ENCODE assay signal across 1 cellular context in genomic region chr3:61821823-61822251, GRCh38.
TF ChIP-seq lines count a peak whose summit lies in the region.

No MANE protein-coding gene starts in this region.

TF ChIP-seq in HEK293, 187 proteins besides CTCF, POLR2A, EP300 and RAD21 (continued from another document and continues in another):
- TF ChIP-seq PATZ1 (tag by site-specific recombination; IDR thresholded peaks at IDR 0.05) (peak; percentile 50; the same call in 1 of the 2 replicates), ZNF26 (tag by site-specific recombination; IDR thresholded peaks at IDR 0.05) (no peak), ZNF23 (tag by site-specific recombination; IDR thresholded peaks at IDR 0.05; ENCODE audit: borderline replicate concordance) (no peak), ZNF24 (tag by site-specific recombination; IDR thresholded peaks at IDR 0.05) (peak; percentile 88), GFI1B (tag by site-specific recombination; IDR thresholded peaks at IDR 0.05) (peak; percentile 44; the same call in 1 of the 2 replicates), ZNF221 (tag by site-specific recombination; IDR thresholded peaks at IDR 0.05; ENCODE audit: borderline replicate concordance) (no peak), ZSCAN5A (tag by site-specific recombination; IDR thresholded peaks at IDR 0.05) (peak; percentile 89), KLF9 (tag by site-specific recombination; IDR thresholded peaks at IDR 0.05; ENCODE audit: low read depth) (peak; percentile 54; the same call in 1 of the 2 replicates), ZNF660 (tag by site-specific recombination; IDR thresholded peaks at IDR 0.05) (peak; percentile 16; the same call in 1 of the 2 replicates), ZNF785 (tag by site-specific recombination; IDR thresholded peaks at IDR 0.05) (no peak), ZSCAN23 (tag by site-specific recombination; IDR thresholded peaks at IDR 0.05) (peak; percentile 91), OSR2 (tag by site-specific recombination; IDR thresholded peaks at IDR 0.05) (peak; percentile 99), ZBTB44 (tag by site-specific recombination; IDR thresholded peaks at IDR 0.05) (peak; percentile 100), ZNF76 (tag by site-specific recombination; IDR thresholded peaks at IDR 0.05; ENCODE audit: borderline replicate concordance, low read depth) (no peak; the same call in 1 of the 2 replicates), ZNF138 (tag by site-specific recombination; IDR thresholded peaks at IDR 0.05; ENCODE audit: borderline replicate concordance) (no peak), BCL11B (tag by site-specific recombination; IDR thresholded peaks at IDR 0.05; ENCODE audit: low read depth) (peak; percentile 94), TRIM28 (IDR thresholded peaks at IDR 0.05; ENCODE audit: borderline replicate concordance, low read length) (peak; percentile 88), ZNF548 (tag by site-specific recombination; IDR thresholded peaks at IDR 0.05) (no peak), TCF7L2 (IDR thresholded peaks at IDR 0.05; ENCODE audit: borderline replicate concordance, low read depth, low read length) (no peak), PRDM1 (tag by site-specific recombination; IDR thresholded peaks at IDR 0.05) (peak; percentile 57; the same call in 1 of the 2 replicates), ZNF362 (tag by site-specific recombination; IDR thresholded peaks at IDR 0.05) (no peak), ZNF623 (tag by site-specific recombination; IDR thresholded peaks at IDR 0.05) (peak; percentile 30; the same call in 1 of the 2 replicates), ZNF626 (tag by site-specific recombination; IDR thresholded peaks at IDR 0.05) (peak; percentile 85; the same call in 1 of the 2 replicates), ZNF146 (tag by site-specific recombination; IDR thresholded peaks at IDR 0.05) (peak; percentile 92), ZNF248 (tag by site-specific recombination; IDR thresholded peaks at IDR 0.05) (no peak), ZNF704 (tag by site-specific recombination; IDR thresholded peaks at IDR 0.05) (no peak), ZNF157 (tag by site-specific recombination; IDR thresholded peaks at IDR 0.05) (no peak), KLF1 (tag by site-specific recombination; IDR thresholded peaks at IDR 0.05) (no peak), ZNF121 (tag by site-specific recombination; IDR thresholded peaks at IDR 0.05) (peak; percentile 71), ZNF433 (tag by site-specific recombination; IDR thresholded peaks at IDR 0.05; ENCODE audit: low read depth) (no peak), ZNF155 (tag by site-specific recombination; IDR thresholded peaks at IDR 0.05) (no peak), ZNF19 (tag by site-specific recombination; IDR thresholded peaks at IDR 0.05; ENCODE audit: low read depth) (no peak), ZNF629 (tag by site-specific recombination; IDR thresholded peaks at IDR 0.05) (peak; percentile 98), ZNF274 (IDR thresholded peaks at IDR 0.05; ENCODE audit: low read length) (no peak), ZNF274 (tag by site-specific recombination; IDR thresholded peaks at IDR 0.05; ENCODE audit: borderline replicate concordance) (no peak), WT1 (tag by site-specific recombination; IDR thresholded peaks at IDR 0.05) (peak; percentile 92), MZF1 (tag by site-specific recombination; IDR thresholded peaks at IDR 0.05; ENCODE audit: borderline replicate concordance) (peak; percentile 75; the same call in 1 of the 2 replicates), ZSCAN30 (tag by site-specific recombination; IDR thresholded peaks at IDR 0.05) (peak; percentile 99), ZNF112 (tag by site-specific recombination; IDR thresholded peaks at IDR 0.05) (no peak), ZBTB21 (tag by site-specific recombination; IDR thresholded peaks at IDR 0.05) (peak; percentile 84), ZNF140 (tag by site-specific recombination; IDR thresholded peaks at IDR 0.05) (no peak), KLF8 (tag by site-specific recombination; IDR thresholded peaks at IDR 0.05) (peak; percentile 81), ZNF792 (tag by site-specific recombination; IDR thresholded peaks at IDR 0.05) (0 out of 2 replicates have a peak, but pooled peaks have one; percentile 44), ZNF529 (tag by site-specific recombination; IDR thresholded peaks at IDR 0.05; ENCODE audit: insufficient replicate concordance) (peak; percentile 49), PRDM10 (tag by site-specific recombination; IDR thresholded peaks at IDR 0.05) (peak; percentile 59), ZSCAN16 (tag by site-specific recombination; IDR thresholded peaks at IDR 0.05) (peak; percentile 68), ZNF701 (tag by site-specific recombination; IDR thresholded peaks at IDR 0.05) (no peak), ZNF341 (tag by site-specific recombination; IDR thresholded peaks at IDR 0.05; ENCODE audit: low read depth) (peak; percentile 78), ZNF555 (tag by site-specific recombination; conservative IDR thresholded peaks at IDR 0.05) (no peak), ZNF514 (tag by site-specific recombination; IDR thresholded peaks at IDR 0.05) (no peak), YY2 (tag by site-specific recombination; IDR thresholded peaks at IDR 0.05) (no peak), ZNF223 (tag by site-specific recombination; IDR thresholded peaks at IDR 0.05) (no peak), ZSCAN4 (tag by site-specific recombination; IDR thresholded peaks at IDR 0.05) (peak; percentile 51; the same call in 1 of the 2 replicates)
